In genomic region chr7:96707901-96708774, GRCh38 we compare ENCODE assay signal across 8 cellular contexts.
DNase-seq lines count a peak whose midpoint lies in the region; ATAC-seq and TF ChIP-seq lines count a peak whose summit lies in the region.

No MANE protein-coding gene starts in this region.

- peaks cover 49% of the 10 kb centered on the region for H3K4me1 Mint-ChIP-seq in activated naive CD4-positive, alpha-beta T cell treated with anti-CD3 and anti-CD28 coated beads, Interleukin-2, amount 50 U/mL, for 24 hours
- H3K4me1 Mint-ChIP-seq in activated naive CD8-positive, alpha-beta T cell (ENCODE audit: low read depth), result peaks cover 46% of the 10 kb centered on the region

- H3K4me1 ChIP-seq in tibial artery, result peaks cover 0 to 38% (median 24%) of the 10 kb centered on the region in 4 donors

- H3K4me3 Mint-ChIP-seq in activated naive CD4-positive, alpha-beta T cell treated with anti-CD3 and anti-CD28 coated beads, Interleukin-2, amount 50 U/mL, for 24 hours, result peak overlapping the region; percentile 99
- peak overlapping the region; percentile 100 for H3K4me3 Mint-ChIP-seq in activated naive CD8-positive, alpha-beta T cell

- ATAC-seq in HG03439 (IDR thresholded peaks at IDR 0.05; ENCODE audit: unreplicated experiment), result no peak

- H3K9me3 Mint-ChIP-seq in activated naive CD4-positive, alpha-beta T cell treated with anti-CD3 and anti-CD28 coated beads, Interleukin-2, amount 50 U/mL, for 24 hours, result no peaks in the 10 kb centered on the region
- H3K9me3 Mint-ChIP-seq in activated naive CD8-positive, alpha-beta T cell (ENCODE audit: low read depth), result no peaks in the 10 kb centered on the region

- peak overlapping the region; percentile 66 to 83 for H3K4me3 ChIP-seq in tibial artery

- peak overlapping the region; percentile 12 for H3K27ac Mint-ChIP-seq in activated naive CD4-positive, alpha-beta T cell treated with anti-CD3 and anti-CD28 coated beads, Interleukin-2, amount 50 U/mL, for 24 hours
- H3K27ac Mint-ChIP-seq in activated naive CD8-positive, alpha-beta T cell, result peak overlapping the region; percentile 28

- no peaks in the 10 kb centered on the region for H3K27me3 Mint-ChIP-seq in activated naive CD4-positive, alpha-beta T cell treated with anti-CD3 and anti-CD28 coated beads, Interleukin-2, amount 50 U/mL, for 24 hours
- no peaks in the 10 kb centered on the region for H3K27me3 Mint-ChIP-seq in activated naive CD8-positive, alpha-beta T cell

- no peaks in the 10 kb centered on the region for H3K27me3 ChIP-seq in tibial artery

- H3K27ac ChIP-seq in tibial artery, result peak overlapping the region in 1 of 2 donors; percentile 83

- no peaks in the 10 kb centered on the region for H3K9me3 ChIP-seq in tibial artery

- intact Hi-C loops in tibial artery (cut with DNase I; ENCODE audit: low total_unique reads), result no loop called here

- no peak for DNase-seq in activated naive CD4-positive, alpha-beta T cell (lab: John Stamatoyannopoulos, UW)
- peak; percentile 26 for DNase-seq in iris pigment epithelial cell (ENCODE audit: low read depth)
- DNase-seq in tibial artery, result no peak
- DNase-seq in Ammon's horn (ENCODE audit: low spot score), result no peak
- DNase-seq in MV-4-11 (lab: John Stamatoyannopoulos, UW), result no peak

- peaks cover 8% of the 10 kb centered on the region for H3K36me3 Mint-ChIP-seq in activated naive CD4-positive, alpha-beta T cell treated with anti-CD3 and anti-CD28 coated beads, Interleukin-2, amount 50 U/mL, for 24 hours
- H3K36me3 Mint-ChIP-seq in activated naive CD8-positive, alpha-beta T cell, result peaks cover 8% of the 10 kb centered on the region

- TF ChIP-seq CTCF in tibial artery (IDR thresholded peaks at IDR 0.05), result no peak

- peaks cover 0 to 6% (median 0%) of the 10 kb centered on the region in 3 donors for H3K36me3 ChIP-seq in tibial artery
